In the genomic region with DNA sequence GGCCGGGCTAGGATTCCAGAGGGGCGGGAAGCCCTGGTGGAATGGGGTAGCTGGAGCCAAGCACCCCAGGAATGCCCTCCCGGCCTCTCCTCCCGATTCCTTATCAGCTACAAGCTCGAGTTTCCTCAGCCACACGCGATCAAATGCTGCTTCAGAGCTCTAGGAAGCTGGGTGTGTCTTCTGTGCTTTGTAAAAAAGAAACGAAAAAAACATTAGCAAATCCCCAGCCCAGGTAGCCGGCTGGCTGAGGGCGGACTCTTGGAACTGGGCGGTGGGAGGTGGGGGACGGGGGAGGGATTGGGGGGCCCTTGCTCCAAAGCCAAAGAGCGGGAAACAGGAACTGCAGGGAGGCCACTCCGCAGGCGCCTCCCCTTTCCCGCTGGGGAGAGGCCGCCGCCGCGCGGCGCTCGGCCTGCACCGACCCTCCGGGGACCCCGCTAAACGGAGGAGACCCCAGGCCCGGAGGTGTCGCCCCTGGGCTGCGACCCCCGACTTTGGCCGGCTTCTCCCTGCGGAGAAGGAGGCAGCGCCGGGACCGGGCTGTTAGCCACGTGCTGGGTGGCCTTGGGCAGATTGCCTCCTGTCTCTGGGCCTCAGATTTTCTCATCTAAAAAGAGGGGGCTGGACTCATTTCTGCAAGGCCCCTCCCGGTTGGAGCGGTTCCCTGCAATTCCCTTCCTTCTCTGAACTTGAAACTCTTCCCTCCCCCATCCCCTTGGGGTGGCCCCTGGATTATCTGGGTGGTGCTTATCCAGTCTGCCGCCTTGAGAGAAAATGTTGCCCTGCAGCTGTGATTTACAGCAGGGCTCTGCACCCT, we compare ENCODE assay signal across 9 cellular contexts. TPM values are rescaled to one million over a fixed set of nuclear protein-coding genes. Genes with fewer than 3 reads are reported as not detected.
A peak's percentile ranks its signal among the peaks of the same experiment; 100 is the strongest.
DNase-seq lines count a peak whose midpoint lies in the region; ATAC-seq and TF ChIP-seq lines count a peak whose summit lies in the region.
"Had no signal": no experiment of that assay in that cellular context is flagged by ENCODE, and none has a peak within 500 bp of the region (broad histone marks: within the 10 kb centered on the region; RNA-seq: fewer than 3 reads in every experiment).

No MANE protein-coding gene starts in this region.

- DNase-seq in NCI-H2107 treated with DMSO at 0.1 percent for 48 hours (lab: John Stamatoyannopoulos, UW; ENCODE audit: unreplicated experiment) (peak; percentile 22), NCI-H2107 (lab: John Stamatoyannopoulos, UW) (no peak), NOMO-1 (lab: John Stamatoyannopoulos, UW; ENCODE audit: unreplicated experiment in 2 of 2) (peak; percentile 14 to 19), endothelial cell (ENCODE audit: low spot score) (peak; percentile 29), mesothelial cell of epicardium (ENCODE audit: low spot score in 2 of 2, unreplicated experiment in 2 of 2) (peak; percentile 56 to 71), T1000 (lab: John Stamatoyannopoulos, UW) (no peak)
- DNase-seq: DND-41 had no signal

- peak overlapping the region; percentile 67 for H3K27ac Mint-ChIP-seq in endothelial cell (ENCODE audit: unreplicated experiment)
- H3K27ac Mint-ChIP-seq in mesothelial cell of epicardium, result peak overlapping the region; percentile 89

- TF ChIP-seq CTCF in endothelial cell (IDR thresholded peaks at IDR 0.05; ENCODE audit: unreplicated experiment) (no peak), mesothelial cell of epicardium (IDR thresholded peaks at IDR 0.05; ENCODE audit: unreplicated experiment) (no peak)

- H3K9me3 Mint-ChIP-seq in endothelial cell (ENCODE audit: unreplicated experiment) (peaks cover 7% of the 10 kb centered on the region), mesothelial cell of epicardium (peaks cover 16% of the 10 kb centered on the region)

- H3K27me3 Mint-ChIP-seq in endothelial cell (ENCODE audit: unreplicated experiment), result peaks cover 10% of the 10 kb centered on the region
- H3K27me3 Mint-ChIP-seq in mesothelial cell of epicardium (ENCODE audit: low read depth), result no peaks in the 10 kb centered on the region

- H3K4me3 Mint-ChIP-seq in endothelial cell (ENCODE audit: unreplicated experiment) (peak overlapping the region; percentile 82), mesothelial cell of epicardium (peak overlapping the region; percentile 64)

- H3K4me1 Mint-ChIP-seq in endothelial cell (ENCODE audit: unreplicated experiment) (peaks cover 21% of the 10 kb centered on the region), mesothelial cell of epicardium (peaks cover 14% of the 10 kb centered on the region)

- ATAC-seq in GM18858 (IDR thresholded peaks at IDR 0.05; ENCODE audit: unreplicated experiment), result no peak
- ATAC-seq in HG03045 (IDR thresholded peaks at IDR 0.05; ENCODE audit: unreplicated experiment), result no peak

- peaks cover 20% of the 10 kb centered on the region for H3K36me3 Mint-ChIP-seq in endothelial cell (ENCODE audit: low read depth, unreplicated experiment)
- peaks cover 5% of the 10 kb centered on the region for H3K36me3 Mint-ChIP-seq in mesothelial cell of epicardium

RNA-seq across cellular contexts. Expression of a gene that starts 40.9 kb away (rescaled TPM):
- total RNA-seq in endothelial cell (ENCODE audit: unreplicated experiment) (1.2 TPM), mesothelial cell of epicardium (not detected in 3 replicates)

Comparison
In these comparisons a context has a peak if more than half of its experiments do, and no peak if none do; other contexts are left out.
1. DNase-seq: peak in NCI-H2107 treated with DMSO at 0.1 percent for 48 hours (single experiment), NOMO-1 (2 of 2), endothelial cell (single experiment) and mesothelial cell of epicardium (2 of 2); none in NCI-H2107 (single experiment) and T1000 (single experiment).